In genomic region chr6:44035621-44036020, GRCh38 we compare ENCODE assay signal across 14 cellular contexts.
A peak's percentile ranks its signal among the peaks of the same experiment; 100 is the strongest.
DNase-seq lines count a peak whose midpoint lies in the region; ATAC-seq and TF ChIP-seq lines count a peak whose summit lies in the region.
"Had no signal": no experiment of that assay in that cellular context is flagged by ENCODE, and none has a peak within 500 bp of the region (broad histone marks: within the 10 kb centered on the region; RNA-seq: fewer than 3 reads in every experiment).

No MANE protein-coding gene starts in this region.

- H3K27me3 ChIP-seq in breast epithelium: no peaks in the 10 kb centered on the region
- H3K27me3 ChIP-seq in heart right ventricle: no peaks in the 10 kb centered on the region
- H3K27me3 ChIP-seq: ovary had no signal

- H3K27ac ChIP-seq in breast epithelium (peak overlapping the region; percentile 52 to 72), heart right ventricle (peak overlapping the region in 1 of 10 donors; percentile 36)
- H3K27ac ChIP-seq: ovary had no signal

- ATAC-seq in heart right ventricle: no peak

- TF ChIP-seq CTCF in breast epithelium (IDR thresholded peaks at IDR 0.05): no peak
- TF ChIP-seq CTCF in heart right ventricle (IDR thresholded peaks at IDR 0.05): no peak

- TF ChIP-seq POLR2A in breast epithelium (IDR thresholded peaks at IDR 0.05): no peak

- H3K36me3 ChIP-seq in breast epithelium (no peaks in the 10 kb centered on the region), heart right ventricle (no peaks in the 10 kb centered on the region)
- H3K36me3 ChIP-seq: ovary had no signal

- WGBS in heart right ventricle, 2 donors: 59 to 64% methylated on average over 3 of the region's 3 CpGs

- no peak overlapping the region for H3K4me3 ChIP-seq in breast epithelium
- H3K4me3 ChIP-seq in heart right ventricle: no peak overlapping the region
- H3K4me3 ChIP-seq: ovary had no signal

- DNase-seq in AG08395 (ENCODE audit: low spot score) (peak; percentile 21), LHCN-M2 (ENCODE audit: low read depth) (peak; percentile 60), breast epithelium (ENCODE audit: low spot score in 2 of 2) (no peak), mesenteric fat pad (ENCODE audit: low spot score) (peak; percentile 16), NCI-H1694 (lab: John Stamatoyannopoulos, UW) (no peak), heart right ventricle (no peak), NCI-H1930 (lab: John Stamatoyannopoulos, UW) (no peak), NCI-H2029 (lab: John Stamatoyannopoulos, UW) (no peak)
- DNase-seq: activated CD4-positive, alpha-beta T cell treated with anti-CD3 and anti-CD28 coated beads, Interleukin-2, amount 50 U/mL, for 4 hours; DND-41; NCI-H1105; NCI-H526; ovary; substantia nigra had no signal

- H3K4me1 ChIP-seq in breast epithelium: peaks cover 0 to 18% of the 10 kb centered on the region in 2 donors
- H3K4me1 ChIP-seq in heart right ventricle: peaks cover 0 to 29% (median 0%) of the 10 kb centered on the region in 9 donors

- intact Hi-C loops in breast epithelium (cut with DNase I; ENCODE audit: low total_unique reads): no loop called here
- intact Hi-C loops in heart right ventricle (cut with DNase I): no loop called here

- H3K9me3 ChIP-seq in breast epithelium: no peaks in the 10 kb centered on the region
- no peaks in the 10 kb centered on the region for H3K9me3 ChIP-seq in heart right ventricle
- H3K9me3 ChIP-seq: ovary had no signal

Comparison
In these comparisons a context has a peak if more than half of its experiments do, and no peak if none do; other contexts are left out.
1. DNase-seq: peak in AG08395 (single experiment), LHCN-M2 (single experiment) and mesenteric fat pad (single experiment); none in breast epithelium (0 of 2), NCI-H1694 (single experiment), heart right ventricle (0 of 2), NCI-H1930 (0 of 2) and NCI-H2029 (single experiment).